ENCODE assay signal across 13 cellular contexts in the genomic region with DNA sequence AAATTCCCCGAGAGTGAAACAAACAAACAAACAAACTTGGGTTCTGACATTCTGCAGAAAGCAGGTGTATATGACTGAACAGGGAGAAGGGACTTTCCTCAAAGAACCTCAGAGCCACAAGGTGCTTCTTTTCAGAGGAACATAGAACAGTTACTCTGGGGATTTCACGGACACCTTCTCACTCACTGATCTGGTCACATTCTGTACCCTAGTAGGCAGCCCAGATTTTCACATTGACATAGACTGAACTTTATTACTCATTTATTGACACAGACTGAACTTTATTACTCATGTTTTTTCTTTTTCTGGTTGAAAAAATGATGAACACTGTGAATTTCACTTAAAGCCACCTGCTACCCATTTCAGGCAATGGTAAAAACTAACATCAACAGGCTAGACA.
DNase-seq lines count a peak whose midpoint lies in the region; ATAC-seq and TF ChIP-seq lines count a peak whose summit lies in the region.
"Had no signal": no experiment of that assay in that cellular context is flagged by ENCODE, and none has a peak within 500 bp of the region (broad histone marks: within the 10 kb centered on the region; RNA-seq: fewer than 3 reads in every experiment).

No MANE protein-coding gene starts in this region.

- ATAC-seq in GM18505 (IDR thresholded peaks at IDR 0.05; ENCODE audit: unreplicated experiment) = peak; percentile 96
- ATAC-seq in GM19397 (IDR thresholded peaks at IDR 0.05; ENCODE audit: unreplicated experiment) = peak; percentile 95
- ATAC-seq in HG02840 (IDR thresholded peaks at IDR 0.05; ENCODE audit: low FRiP score, unreplicated experiment) = peak; percentile 99
- peak; percentile 91 for ATAC-seq in HG03469 (IDR thresholded peaks at IDR 0.05; ENCODE audit: unreplicated experiment)

- H3K9me3 Mint-ChIP-seq in type B pancreatic cell = no peaks in the 10 kb centered on the region

- no peaks in the 10 kb centered on the region for H3K36me3 Mint-ChIP-seq in type B pancreatic cell

- 92 to 93% methylated on average over 2 of the region's 2 CpGs for WGBS in thyroid gland, 2 donors

- intact Hi-C loops in tibial artery (cut with DNase I; ENCODE audit: low total_unique reads) (no loop called here), thyroid gland (cut with DNase I) (no loop called here)

- H3K4me3 ChIP-seq in tibial artery = no peak overlapping the region
- H3K4me3 ChIP-seq in thyroid gland (replicated peaks in 1 of 3) = no peak overlapping the region
- H3K4me3 ChIP-seq: BLaER1 treated with 17β-estradiol and CSF1 and Interleukin-3, amounts not matched to agents 10 nM and 100 nM had no signal

- H3K9me3 ChIP-seq in tibial artery (no peaks in the 10 kb centered on the region), thyroid gland (no peaks in the 10 kb centered on the region)
- H3K9me3 ChIP-seq: neutrophil had no signal

- DNase-seq in type B pancreatic cell (ENCODE audit: extremely low spot score, unreplicated experiment) (no peak), tibial artery (no peak), NCI-H1930 (lab: John Stamatoyannopoulos, UW) (no peak), thyroid gland (no peak)
- DNase-seq: activated T-cell treated with anti-CD3 and anti-CD28 coated beads for 4 hours, NCI-H1417 had no signal

- TF ChIP-seq CTCF in type B pancreatic cell (conservative IDR thresholded peaks at IDR 0.05) = no peak
- no peak for TF ChIP-seq CTCF in tibial artery (IDR thresholded peaks at IDR 0.05)
- TF ChIP-seq CTCF in thyroid gland (IDR thresholded peaks at IDR 0.05) = no peak

- H3K27me3 Mint-ChIP-seq in type B pancreatic cell = peaks cover 27% of the 10 kb centered on the region
- H3K27me3 Mint-ChIP-seq: central memory CD8-positive, alpha-beta T cell had no signal

- H3K27ac ChIP-seq in tibial artery (no peak overlapping the region), thyroid gland (no peak overlapping the region)
- H3K27ac ChIP-seq: BLaER1 treated with 17β-estradiol and CSF1 and Interleukin-3, amounts not matched to agents 10 nM and 100 nM; neutrophil had no signal

- no peaks in the 10 kb centered on the region for H3K4me1 Mint-ChIP-seq in type B pancreatic cell (ENCODE audit: unreplicated experiment)
- H3K4me1 Mint-ChIP-seq: central memory CD8-positive, alpha-beta T cell had no signal

- H3K36me3 ChIP-seq in tibial artery (no peaks in the 10 kb centered on the region), thyroid gland (no peaks in the 10 kb centered on the region)
- H3K36me3 ChIP-seq: BLaER1 treated with 17β-estradiol and CSF1 and Interleukin-3, amounts not matched to agents 10 nM and 100 nM; neutrophil had no signal

- H3K27me3 ChIP-seq in tibial artery (no peaks in the 10 kb centered on the region), thyroid gland (no peaks in the 10 kb centered on the region)
- H3K27me3 ChIP-seq: BLaER1 treated with 17β-estradiol and CSF1 and Interleukin-3, amounts not matched to agents 10 nM and 100 nM; neutrophil had no signal

- no peak overlapping the region for H3K27ac Mint-ChIP-seq in type B pancreatic cell

- H3K4me1 ChIP-seq in tibial artery (no peaks in the 10 kb centered on the region), thyroid gland (no peaks in the 10 kb centered on the region)
- H3K4me1 ChIP-seq: BLaER1 treated with 17β-estradiol and CSF1 and Interleukin-3, amounts not matched to agents 10 nM and 100 nM had no signal

- no peak overlapping the region for H3K4me3 Mint-ChIP-seq in type B pancreatic cell
- H3K4me3 Mint-ChIP-seq: central memory CD8-positive, alpha-beta T cell had no signal

- no peak for TF ChIP-seq POLR2A in GM18505 (IDR thresholded peaks at IDR 0.05; ENCODE audit: borderline replicate concordance, extremely low read depth, insufficient read depth, insufficient read length)
- no peak for TF ChIP-seq POLR2A in thyroid gland (IDR thresholded peaks at IDR 0.05)
